Comparison of ENCODE assay signal across 22 cellular contexts in the genomic region with DNA sequence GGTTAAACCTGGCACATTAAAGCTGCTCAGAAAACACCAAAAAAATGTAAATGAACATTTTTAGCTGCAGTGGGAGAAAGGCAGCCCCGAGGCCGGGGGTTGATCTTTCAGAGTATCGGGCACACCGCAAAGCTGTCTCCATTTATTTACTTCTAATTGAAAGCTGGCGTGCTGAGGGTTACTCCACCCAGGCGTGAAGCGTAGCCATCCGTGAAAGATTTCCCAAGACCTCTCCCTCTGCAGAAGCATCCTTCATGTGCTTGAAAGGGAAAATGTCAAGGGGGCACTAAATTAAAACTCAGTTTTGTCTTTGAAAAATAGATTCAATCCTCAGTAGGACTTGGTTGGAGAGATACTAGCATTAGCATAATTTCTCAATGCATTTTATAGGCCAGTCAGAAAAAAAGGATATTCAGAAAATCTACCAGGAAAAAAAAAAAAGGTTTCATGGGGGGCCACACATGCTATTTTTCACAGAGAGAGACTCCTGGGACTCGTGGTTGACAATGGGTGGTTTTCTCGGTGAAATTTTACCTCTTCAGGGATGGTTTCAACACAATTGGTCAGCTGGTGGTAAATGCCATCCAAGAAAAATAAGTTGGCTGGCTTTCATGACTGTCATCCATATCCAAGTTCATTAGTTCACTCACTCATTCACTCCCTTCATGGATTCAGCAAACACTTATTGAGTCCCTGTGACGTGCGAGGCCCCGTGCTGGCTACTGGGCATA.
DNase-seq lines count a peak whose midpoint lies in the region; ATAC-seq and TF ChIP-seq lines count a peak whose summit lies in the region.
"Had no signal": no experiment of that assay in that cellular context is flagged by ENCODE, and none has a peak within 500 bp of the region (broad histone marks: within the 10 kb centered on the region; RNA-seq: fewer than 3 reads in every experiment).

No MANE protein-coding gene starts in this region.

- H3K4me3 ChIP-seq in ovary = no peak overlapping the region
- H3K4me3 ChIP-seq: A549, heart right ventricle, MG63, neural progenitor cell, suprapubic skin had no signal

- H3K4me1 Mint-ChIP-seq in nephron progenitor cell = peaks cover 43% of the 10 kb centered on the region

- no peak for TF ChIP-seq POLR2A in ovary (IDR thresholded peaks at IDR 0.05)

- no peaks in the 10 kb centered on the region for H3K36me3 ChIP-seq in ovary
- H3K36me3 ChIP-seq: brain microvascular endothelial cell, heart right ventricle, MG63, neural progenitor cell, suprapubic skin had no signal

- no peak overlapping the region for H3K4me3 Mint-ChIP-seq in nephron progenitor cell
- H3K4me3 Mint-ChIP-seq: activated CD4-positive, alpha-beta T cell treated with anti-CD3 and anti-CD28 coated beads, Interleukin-2, amount 10 ng/mL, durations not matched to agents 7 days and 5 days; CD4-positive, alpha-beta T cell; effector memory CD8-positive, alpha-beta T cell; H9; neural progenitor cell had no signal

- no peaks in the 10 kb centered on the region for H3K4me1 ChIP-seq in ovary (ENCODE audit: insufficient read depth)
- H3K4me1 ChIP-seq: neural progenitor cell had no signal

- no peak for TF ChIP-seq EP300 in ovary (IDR thresholded peaks at IDR 0.05)

- H3K27me3 Mint-ChIP-seq in nephron progenitor cell (ENCODE audit: low read depth, poor library complexity) = peaks cover 20% of the 10 kb centered on the region
- H3K27me3 Mint-ChIP-seq: activated CD4-positive, alpha-beta T cell treated with anti-CD3 and anti-CD28 coated beads, Interleukin-2, amount 10 ng/mL, durations not matched to agents 7 days and 5 days; CD4-positive, alpha-beta T cell had no signal

- ATAC-seq in HG03097 (IDR thresholded peaks at IDR 0.05; ENCODE audit: low FRiP score, unreplicated experiment) = no peak
- ATAC-seq: A549; effector memory CD8-positive, alpha-beta T cell; heart right ventricle had no signal

- H3K27me3 ChIP-seq in ovary = no peaks in the 10 kb centered on the region
- H3K27me3 ChIP-seq: brain microvascular endothelial cell, heart right ventricle, MG63, neural progenitor cell, suprapubic skin had no signal

- 78 to 83% (median 81%) methylated on average over 13 of the region's 13 CpGs for WGBS in ovary, 3 donors

- H3K27ac ChIP-seq in ovary = no peak overlapping the region
- H3K27ac ChIP-seq: A549, brain microvascular endothelial cell, neural progenitor cell, suprapubic skin had no signal

- intact Hi-C loops in ovary (cut with DNase I) = no loop called here

- no peaks in the 10 kb centered on the region for H3K9me3 ChIP-seq in ovary
- H3K9me3 ChIP-seq: A549, heart right ventricle, suprapubic skin had no signal

- no peaks in the 10 kb centered on the region for H3K36me3 Mint-ChIP-seq in nephron progenitor cell (ENCODE audit: low read depth)
- H3K36me3 Mint-ChIP-seq: neural progenitor cell had no signal

- DNase-seq in AG09319 (ENCODE audit: extremely low read depth, low read depth) (peak; percentile 53), HK-2 (ENCODE audit: unreplicated experiment) (peak; percentile 22), NCI-H510A treated with DMSO at 0.1 percent for 48 hours (lab: John Stamatoyannopoulos, UW) (peak; percentile 42), nephron progenitor cell (peak; percentile 62), ovary (no peak), NCI-H2029 treated with DMSO at 0.1 percent for 48 hours (lab: John Stamatoyannopoulos, UW) (no peak), medulla oblongata (ENCODE audit: extremely low spot score) (no peak)
- DNase-seq: activated CD4-positive, alpha-beta T cell treated with anti-CD3 and anti-CD28 coated beads, Interleukin-2, amount 10 ng/mL, durations not matched to agents 7 days and 5 days; brain microvascular endothelial cell; CD4-positive, alpha-beta T cell; DMS53; effector memory CD8-positive, alpha-beta T cell; H9; heart right ventricle; MG63; NCI-H748 treated with DMSO at 0.1 percent for 48 hours; SHP77 treated with DMSO at 0.1 percent for 48 hours; T-helper 1 cell had no signal

- H3K27ac Mint-ChIP-seq in nephron progenitor cell = peak overlapping the region; percentile 75
- H3K27ac Mint-ChIP-seq: CD4-positive, alpha-beta T cell; effector memory CD8-positive, alpha-beta T cell; H9; neural progenitor cell had no signal

- TF ChIP-seq CTCF in AG09319 (IDR thresholded peaks at IDR 0.05; ENCODE audit: low read depth, low read length) (no peak), nephron progenitor cell (IDR thresholded peaks at IDR 0.05) (no peak), ovary (IDR thresholded peaks at IDR 0.05) (no peak)

- peaks cover 19% of the 10 kb centered on the region for H3K9me3 Mint-ChIP-seq in nephron progenitor cell
- H3K9me3 Mint-ChIP-seq: CD4-positive, alpha-beta T cell; effector memory CD8-positive, alpha-beta T cell; H9; neural progenitor cell had no signal

Comparison
In these comparisons a context has a peak if more than half of its experiments do, and no peak if none do; other contexts are left out.
1. DNase-seq: peak in AG09319 (single experiment), HK-2 (single experiment), NCI-H510A treated with DMSO at 0.1 percent for 48 hours (single experiment) and nephron progenitor cell (single experiment); none in ovary (0 of 5), NCI-H2029 treated with DMSO at 0.1 percent for 48 hours (single experiment) and medulla oblongata (single experiment).